In the genomic region with DNA sequence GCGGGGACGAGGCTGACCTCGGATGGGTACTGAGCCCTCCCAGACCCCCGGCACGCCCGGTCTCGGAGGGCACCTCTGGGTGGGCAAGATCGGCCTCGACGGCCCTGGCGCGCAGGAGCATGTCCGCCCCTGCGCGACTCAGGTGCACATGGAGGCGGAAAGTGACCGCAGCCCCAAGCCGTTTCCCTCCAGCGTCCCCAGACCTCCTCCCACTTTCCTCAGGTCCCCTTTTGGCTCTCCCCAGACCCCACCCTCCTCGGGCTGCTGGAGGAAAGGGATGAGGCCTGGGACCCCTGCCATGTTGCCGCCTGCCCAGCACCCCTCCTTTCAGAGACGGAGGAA, we compare ENCODE assay signal across 10 cellular contexts. TPM values are rescaled to one million over a fixed set of nuclear protein-coding genes. Genes with fewer than 3 reads are reported as not detected.
DNase-seq lines count a peak whose midpoint lies in the region; ATAC-seq, FAIRE-seq and TF ChIP-seq lines count a peak whose summit lies in the region.
"Had no signal": no experiment of that assay in that cellular context is flagged by ENCODE, and none has a peak within 500 bp of the region (broad histone marks: within the 10 kb centered on the region; RNA-seq: fewer than 3 reads in every experiment).

No MANE protein-coding gene starts in this region.

- no peak for DNase-seq in endodermal cell
- no peak for DNase-seq in osteocyte (ENCODE audit: extremely low spot score, unreplicated experiment)
- DNase-seq in NCI-H2081 treated with DMSO at 0.1 percent for 48 hours (lab: John Stamatoyannopoulos, UW) = no peak
- no peak for DNase-seq in frontal cortex (ENCODE audit: low spot score in 2 of 2)
- DNase-seq in HUDEP-2 (lab: John Stamatoyannopoulos, UW; ENCODE audit: unreplicated experiment in 76 of 76) = no peak
- DNase-seq: NCI-H187 treated with DMSO at 0.1 percent for 48 hours had no signal

- H3K27ac Mint-ChIP-seq in endodermal cell (no peak overlapping the region), osteocyte (ENCODE audit: unreplicated experiment) (peak overlapping the region; percentile 38)

- H3K36me3 Mint-ChIP-seq in endodermal cell (ENCODE audit: low read depth) (peaks cover 1% of the 10 kb centered on the region), osteocyte (ENCODE audit: unreplicated experiment) (no peaks in the 10 kb centered on the region)

- H3K27me3 Mint-ChIP-seq in endodermal cell (ENCODE audit: insufficient read depth) (peaks cover 34% of the 10 kb centered on the region), osteocyte (ENCODE audit: unreplicated experiment) (no peaks in the 10 kb centered on the region)

- H3K9me3 ChIP-seq in BLaER1 (no peaks in the 10 kb centered on the region), OCI-LY1 (ENCODE audit: low read length) (no peaks in the 10 kb centered on the region), endodermal cell (ENCODE audit: control insufficient read depth, low read length) (no peaks in the 10 kb centered on the region)

- TF ChIP-seq CTCF in OCI-LY1 (IDR thresholded peaks at IDR 0.05; ENCODE audit: low read length) = no peak
- no peak for TF ChIP-seq CTCF in endodermal cell (conservative IDR thresholded peaks at IDR 0.05)
- TF ChIP-seq CTCF in osteocyte (IDR thresholded peaks at IDR 0.05) = no peak

- no peaks in the 10 kb centered on the region for H3K9me3 Mint-ChIP-seq in endodermal cell
- no peaks in the 10 kb centered on the region for H3K9me3 Mint-ChIP-seq in osteocyte (ENCODE audit: unreplicated experiment)

- peaks cover 12% of the 10 kb centered on the region for H3K36me3 ChIP-seq in BLaER1
- peaks cover 2% of the 10 kb centered on the region; the same call in 1 of the 2 replicates for H3K36me3 ChIP-seq in OCI-LY1 (ENCODE audit: insufficient read depth, low read length)
- H3K36me3 ChIP-seq in endodermal cell (ENCODE audit: control insufficient read depth, insufficient read depth, low read length) = peaks cover under 1% of the 10 kb centered on the region

- peak overlapping the region; percentile 42 for H3K4me3 Mint-ChIP-seq in endodermal cell
- H3K4me3 Mint-ChIP-seq in osteocyte (ENCODE audit: unreplicated experiment) = no peak overlapping the region

- no peaks in the 10 kb centered on the region for H3K79me2 ChIP-seq in OCI-LY1 (ENCODE audit: insufficient read depth, low read length)

- no peaks in the 10 kb centered on the region for H3K9me2 ChIP-seq in OCI-LY1 (ENCODE audit: low read depth, low read length)

- H3K4me1 ChIP-seq in BLaER1 (peaks cover 57% of the 10 kb centered on the region), OCI-LY1 (ENCODE audit: insufficient read depth, low read length, severe bottlenecking) (peaks cover 33% of the 10 kb centered on the region), endodermal cell (ENCODE audit: control insufficient read depth, insufficient read depth, low read length) (peaks cover 4% of the 10 kb centered on the region)

- 23 to 58% methylated on average over 6 to 22 of the region's 22 CpGs for WGBS in endodermal cell (ENCODE audit: insufficient coverage in 1 of 2, insufficient read length in 1 of 2), 2 experiments

- H3K27ac ChIP-seq in BLaER1 (peak overlapping the region; percentile 92), OCI-LY1 (ENCODE audit: low read depth, low read length, poor library complexity, severe bottlenecking) (no peak overlapping the region), endodermal cell (ENCODE audit: low read depth, low read length) (no peak overlapping the region)

- H3K9ac ChIP-seq in BLaER1 (peak overlapping the region; percentile 80), OCI-LY1 (ENCODE audit: low read length) (no peak overlapping the region; the same call in 1 of the 2 replicates), endodermal cell (ENCODE audit: extremely low read depth, low read length, poor library complexity, severe bottlenecking) (no peak overlapping the region)

- peak overlapping the region; percentile 100 for H3K4me2 ChIP-seq in BLaER1
- H3K4me2 ChIP-seq in OCI-LY1 (ENCODE audit: low read length) = peak overlapping the region; percentile 53

- ATAC-seq in HG03139 (IDR thresholded peaks at IDR 0.05; ENCODE audit: unreplicated experiment) = no peak

- peaks cover 8% of the 10 kb centered on the region; the same call in 1 of the 2 replicates for H3F3A ChIP-seq in OCI-LY1 (ENCODE audit: insufficient read depth, low read length)

- H4K20me1 ChIP-seq in BLaER1 = peaks cover 8% of the 10 kb centered on the region
- no peaks in the 10 kb centered on the region for H4K20me1 ChIP-seq in OCI-LY1 (ENCODE audit: insufficient read depth, low read length)

- H3K4me3 ChIP-seq in BLaER1 = peak overlapping the region; percentile 65
- peak overlapping the region; percentile 32 for H3K4me3 ChIP-seq in OCI-LY1 (ENCODE audit: low read depth, low read length, poor library complexity, severe bottlenecking)
- no peak overlapping the region for H3K4me3 ChIP-seq in endodermal cell (ENCODE audit: low read length)

- H3K4me1 Mint-ChIP-seq in endodermal cell (peaks cover 9% of the 10 kb centered on the region), osteocyte (ENCODE audit: unreplicated experiment) (peaks cover 25% of the 10 kb centered on the region)

- no peak overlapping the region for H2AFZ ChIP-seq in OCI-LY1 (ENCODE audit: low read length)

- FAIRE-seq in frontal cortex (lab: Jason Lieb, UNC) = no peak
- FAIRE-seq: kidney had no signal

- H3K27me3 ChIP-seq in BLaER1 = no peaks in the 10 kb centered on the region
- peaks cover 12% of the 10 kb centered on the region for H3K27me3 ChIP-seq in OCI-LY1 (ENCODE audit: insufficient read depth, low read length)
- H3K27me3 ChIP-seq in endodermal cell (ENCODE audit: control insufficient read depth, insufficient read depth, low read length, poor library complexity, severe bottlenecking) = peaks cover 20% of the 10 kb centered on the region

RNA-seq across cellular contexts. Expression of gene RPL19, which starts 10.0 kb away (rescaled TPM):
- total RNA-seq in endodermal cell = 1,000 to 10,000 TPM; 1,782 to 1,829 TPM
- polyA plus RNA-seq in endodermal cell (2013, experiment 1 of 2) = 2,533 TPM
- polyA plus RNA-seq in endodermal cell (2013, experiment 2 of 2) = 2,401 TPM
- total RNA-seq in osteocyte = 1,528 and 1,579 TPM in 2 replicates
- 1,210 TPM for total RNA-seq in frontal cortex

RNA-seq across cellular contexts. Expression of gene CACNB1, which starts 12.6 kb away (rescaled TPM):
- total RNA-seq in endodermal cell = 10 to 100 TPM; 12.2 to 13.2 TPM
- 15.9 TPM for polyA plus RNA-seq in endodermal cell (2013, experiment 1 of 2)
- 12.4 TPM for polyA plus RNA-seq in endodermal cell (2013, experiment 2 of 2)
- 15.4 and 17.9 TPM in 2 replicates for total RNA-seq in osteocyte
- total RNA-seq in frontal cortex = 14.3 TPM

RNA-seq across cellular contexts. Expression of gene STAC2, which starts 15.7 kb away (rescaled TPM):
- total RNA-seq in endodermal cell = under 1 TPM; 0.35 to 0.46 TPM
- polyA plus RNA-seq in endodermal cell (2013, experiment 1 of 2) = 1.3 TPM
- polyA plus RNA-seq in endodermal cell (2013, experiment 2 of 2) = 1.2 TPM
- 0.62 and 0.81 TPM in 2 replicates for total RNA-seq in osteocyte
- under 0.01 TPM for total RNA-seq in frontal cortex

RNA-seq across cellular contexts. Expression of gene ARL5C, which starts 44.1 kb away (rescaled TPM):
- not detected for total RNA-seq in endodermal cell
- not detected for polyA plus RNA-seq in endodermal cell (2013, experiment 1 of 2)
- polyA plus RNA-seq in endodermal cell (2013, experiment 2 of 2) = not detected
- not detected in 2 replicates for total RNA-seq in osteocyte
- total RNA-seq in frontal cortex = not detected
- total RNA-seq: kidney had no signal

RNA-seq across cellular contexts. Expression of gene PLXDC1, which starts 58.6 kb away (rescaled TPM):
- total RNA-seq in endodermal cell = 1 to 10 TPM; 9.0 TPM
- polyA plus RNA-seq in endodermal cell (2013, experiment 1 of 2) = 2.3 TPM
- polyA plus RNA-seq in endodermal cell (2013, experiment 2 of 2) = 1.4 TPM
- 17.1 and 19.7 TPM in 2 replicates for total RNA-seq in osteocyte
- total RNA-seq in frontal cortex = 9.8 TPM
